In the genomic region with DNA sequence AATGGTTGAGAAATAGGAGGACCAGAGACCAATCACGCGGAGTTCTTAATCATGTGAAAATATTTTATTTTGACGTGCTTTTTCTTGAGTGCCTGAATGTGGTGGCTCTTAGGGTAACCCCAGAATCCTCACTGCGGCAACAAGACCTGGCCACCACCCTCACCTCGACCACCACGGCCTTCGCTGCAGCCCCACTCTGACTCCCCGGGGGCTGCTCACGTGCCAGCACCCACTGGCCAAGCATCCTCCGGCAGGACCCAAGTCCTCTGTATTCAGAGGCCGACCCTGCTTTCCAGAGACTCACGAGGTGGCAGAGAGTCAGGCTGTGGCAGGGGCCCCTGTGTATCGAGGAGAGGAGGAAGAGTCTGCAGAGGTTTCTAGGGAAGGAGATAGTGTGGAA, we compare ENCODE assay signal across 1 cellular context.
TF ChIP-seq lines count a peak whose summit lies in the region.

No MANE protein-coding gene starts in this region.

TF ChIP-seq in A549, 52 proteins besides CTCF, POLR2A, EP300 and RAD21 (continued from another document):
- TF ChIP-seq MAZ (IDR thresholded peaks at IDR 0.05; ENCODE audit: borderline replicate concordance, low read depth, low read length) = no peak
- TF ChIP-seq, protein P1, sequence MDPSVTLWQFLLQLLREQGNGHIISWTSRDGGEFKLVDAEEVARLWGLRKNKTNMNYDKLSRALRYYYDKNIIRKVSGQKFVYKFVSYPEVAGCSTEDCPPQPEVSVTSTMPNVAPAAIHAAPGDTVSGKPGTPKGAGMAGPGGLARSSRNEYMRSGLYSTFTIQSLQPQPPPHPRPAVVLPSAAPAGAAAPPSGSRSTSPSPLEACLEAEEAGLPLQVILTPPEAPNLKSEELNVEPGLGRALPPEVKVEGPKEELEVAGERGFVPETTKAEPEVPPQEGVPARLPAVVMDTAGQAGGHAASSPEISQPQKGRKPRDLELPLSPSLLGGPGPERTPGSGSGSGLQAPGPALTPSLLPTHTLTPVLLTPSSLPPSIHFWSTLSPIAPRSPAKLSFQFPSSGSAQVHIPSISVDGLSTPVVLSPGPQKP (IDR thresholded peaks at IDR 0.05; ENCODE audit: low read depth, low read length) = no peak
